ENCODE assay signal across 1 cellular context in genomic region chr18:79397288-79397829, GRCh38.
TF ChIP-seq lines count a peak whose summit lies in the region.

No MANE protein-coding gene starts in this region.

TF ChIP-seq in GM23338, 12 proteins besides CTCF, POLR2A, EP300 and RAD21:
- TF ChIP-seq ZNF462 (CRISPR knock-in tag; IDR thresholded peaks at IDR 0.05) (no peak), EZH2 (IDR thresholded peaks at IDR 0.05; ENCODE audit: low read depth, unreplicated experiment) (peak; percentile 61)
